ENCODE assay signal across 8 cellular contexts in the genomic region with DNA sequence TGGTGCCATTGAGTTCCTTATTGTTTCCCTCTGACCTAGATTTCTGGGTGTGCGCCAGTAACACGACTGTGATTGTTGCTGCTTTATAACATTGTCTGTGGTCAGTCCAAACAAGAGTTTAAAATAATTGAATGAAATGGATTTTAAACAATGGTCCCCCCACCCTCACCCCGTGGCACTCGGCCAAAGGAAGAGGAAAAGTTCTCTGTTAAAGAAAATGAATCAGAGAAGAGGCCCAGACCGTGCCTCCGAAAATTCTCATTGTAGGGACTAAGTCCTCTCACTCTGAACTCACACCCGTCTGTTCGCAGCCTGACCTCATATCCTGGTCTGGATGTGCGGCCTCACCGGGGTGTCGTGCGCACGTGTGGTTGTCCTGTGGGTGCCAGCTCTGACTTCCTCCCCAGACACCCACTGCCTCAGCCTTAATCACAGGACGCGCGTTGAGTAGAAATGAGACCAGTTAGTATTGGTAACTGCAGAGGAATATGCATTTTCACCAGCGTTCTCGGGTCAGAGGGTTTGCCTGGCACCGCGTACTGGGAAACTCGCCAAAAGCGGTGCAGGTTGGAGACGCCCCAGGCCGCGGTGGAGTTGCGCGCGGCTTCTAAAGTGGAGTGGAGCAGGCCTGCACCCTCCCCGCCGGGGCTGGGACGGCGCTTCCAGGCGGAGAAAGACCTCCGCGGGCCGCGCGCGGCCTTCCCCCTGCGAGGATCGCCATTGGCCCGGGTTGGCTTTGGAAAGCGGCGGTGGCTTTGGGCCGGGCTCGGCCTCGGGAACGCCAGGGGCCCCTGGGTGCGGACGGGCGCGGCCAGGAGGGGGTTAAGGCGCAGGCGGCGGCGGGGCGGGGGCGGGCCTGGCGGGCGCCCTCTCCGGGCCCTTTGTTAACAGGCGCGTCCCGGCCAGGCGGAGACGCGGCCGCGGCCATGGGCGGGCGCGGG. TPM values are rescaled to one million over a fixed set of nuclear protein-coding genes. Genes with fewer than 3 reads are reported as not detected.
DNase-seq lines count a peak whose midpoint lies in the region; ATAC-seq and TF ChIP-seq lines count a peak whose summit lies in the region.

A gene (plus strand): TSS at position 884 of the 941 bp plus-strand sequence. CDS start 193 bp downstream, outside the sequence.

- no peaks in the 10 kb centered on the region; a peak in 2 of 7 replicates for H3K36me3 Mint-ChIP-seq in H9 (ENCODE audit: insufficient read depth in 1 of 3, low read depth in 3 of 3)
- peaks cover 2% of the 10 kb centered on the region for H3K36me3 Mint-ChIP-seq in T-helper 17 cell (ENCODE audit: low read depth)

- H3K9me3 ChIP-seq in H9 (ENCODE audit: control insufficient read depth, low read depth, low read length) (no peaks in the 10 kb centered on the region), T-helper 17 cell (ENCODE audit: control insufficient read depth, low read length, poor library complexity, severe bottlenecking) (no peaks in the 10 kb centered on the region)

- no peaks in the 10 kb centered on the region for H3K79me1 ChIP-seq in H9 (ENCODE audit: insufficient read depth, low read depth, low read length, poor library complexity, severe bottlenecking)

- no peak within 1 kb of the TSS for H2BK5ac ChIP-seq in H9 (ENCODE audit: insufficient read length, low read length)

- H3K4ac ChIP-seq in H9 (ENCODE audit: low read depth, low read length): no peak within 1 kb of the TSS; the same call in 1 of the 2 replicates

- no peak within 1 kb of the TSS for H2BK15ac ChIP-seq in H9 (ENCODE audit: low read depth, low read length)

- H3K9me3 Mint-ChIP-seq in H9: no peaks in the 10 kb centered on the region

- peak within 1 kb of the TSS; percentile 72 for H4K5ac ChIP-seq in H9 (ENCODE audit: insufficient read length, low read depth, low read length)

- peak within 1 kb of the TSS; percentile 72 for H3K9ac ChIP-seq in H9 (ENCODE audit: extremely low read depth, insufficient read length, low read length)

- no peak for TF ChIP-seq CTCF in H9 (conservative IDR thresholded peaks at IDR 0.05)

- H3K79me2 ChIP-seq in H9 (ENCODE audit: insufficient read depth, low read length): peaks cover 20% of the 10 kb centered on the region

- no peak within 1 kb of the TSS for H2BK20ac ChIP-seq in H9 (ENCODE audit: low read depth, low read length, poor library complexity, severe bottlenecking)

- peak within 1 kb of the TSS; percentile 79 for H2AFZ ChIP-seq in H9 (ENCODE audit: low read length)

- no peak within 1 kb of the TSS for H3K23ac ChIP-seq in H9 (ENCODE audit: insufficient read length, low read depth, low read length)

- DNase-seq in G401 (ENCODE audit: low spot score) (peak; percentile 65), H9 (peak; percentile 61), NCI-H1092 (lab: John Stamatoyannopoulos, UW) (peak; percentile 65), T-helper 17 cell (peak; percentile 20 to 24 (median 23)), amygdala (lab: John Stamatoyannopoulos, UW) (peak in 42 of 56 donors; percentile 29 to 86 (median 72)), left ventricle myocardium superior (peak; percentile 87), retina (peak; percentile 91)

- H2AK5ac ChIP-seq in H9 (ENCODE audit: insufficient read length, low read length): no peak within 1 kb of the TSS

- peaks cover 55 to 61% of the 10 kb centered on the region in 2 experiments for H3K4me1 Mint-ChIP-seq in H9
- H3K4me1 Mint-ChIP-seq in T-helper 17 cell: peaks cover 34% of the 10 kb centered on the region

- H3K4me2 ChIP-seq in H9 (ENCODE audit: insufficient read depth, insufficient read length, low read length): peak within 1 kb of the TSS; percentile 90

- H3K56ac ChIP-seq in H9 (ENCODE audit: insufficient read length, low read depth, low read length): peak within 1 kb of the TSS; percentile 40

- in situ Hi-C loops in G401 (cut with HindIII; ENCODE audit: low sequenced_read_pairs): no loop called here

- H3K27me3 ChIP-seq in H9 (ENCODE audit: insufficient read depth, low read length): no peaks in the 10 kb centered on the region

- intact Hi-C loops in left ventricle myocardium superior (cut with micrococcal nuclease): no loop called here

- H2BK120ac ChIP-seq in H9 (ENCODE audit: low read depth, low read length, poor library complexity, severe bottlenecking): no peak within 1 kb of the TSS

- peak within 1 kb of the TSS; percentile 87 for H4K8ac ChIP-seq in H9 (replicated peaks; ENCODE audit: insufficient read length, low read depth, low read length)

- peaks cover 9% of the 10 kb centered on the region for H3K23me2 ChIP-seq in H9 (ENCODE audit: insufficient read length, low read depth, low read length, poor library complexity, severe bottlenecking)

- peak within 1 kb of the TSS; percentile 91 for H3K18ac ChIP-seq in H9 (ENCODE audit: insufficient read length, low read depth, low read length)

- H3K27ac Mint-ChIP-seq in H9 (peak within 1 kb of the TSS; percentile 93 to 97 (median 95)), T-helper 17 cell (peak within 1 kb of the TSS; percentile 91)

- no peak within 1 kb of the TSS for H4K91ac ChIP-seq in H9 (ENCODE audit: insufficient read length, low read depth, low read length)

- H4K20me1 ChIP-seq in H9 (ENCODE audit: control insufficient read depth, insufficient read depth, insufficient read length): no peaks in the 10 kb centered on the region

- peak within 1 kb of the TSS; percentile 98 for H3K14ac ChIP-seq in H9 (ENCODE audit: insufficient read depth, low read length)

- H2BK12ac ChIP-seq in H9 (ENCODE audit: insufficient read length, low read depth, low read length): peak within 1 kb of the TSS; percentile 64

- H3K4me3 Mint-ChIP-seq in H9: peak within 1 kb of the TSS; percentile 91 to 93
- H3K4me3 Mint-ChIP-seq in T-helper 17 cell: peak within 1 kb of the TSS; percentile 96

- H3K4me1 ChIP-seq in H9 (ENCODE audit: insufficient read depth, low read length): peaks cover 4% of the 10 kb centered on the region; the same call in 1 of the 2 replicates

- H3K27me3 Mint-ChIP-seq in H9 (ENCODE audit: low read depth) (no peaks in the 10 kb centered on the region), T-helper 17 cell (no peaks in the 10 kb centered on the region)

- ATAC-seq in T-helper 17 cell (peak; percentile 87), left ventricle myocardium superior (peak; percentile 89), HG03565 (IDR thresholded peaks at IDR 0.05; ENCODE audit: unreplicated experiment) (no peak)

- peak within 1 kb of the TSS; percentile 43 for H3T11ph ChIP-seq in H9 (ENCODE audit: low read length)

- no CpG with 5 or more reads among the region's 72 CpGs for WGBS in H9 (ENCODE audit: extremely low coverage, insufficient read length, low lambda C conversion rate)

- peak within 1 kb of the TSS; percentile 57 for H3K27ac ChIP-seq in H9 (ENCODE audit: insufficient read length, low read depth, low read length)

RNA-seq across cellular contexts. Expression of the gene that starts here (rescaled TPM):
- total RNA-seq in G401 (2014; rRNA removed; shearing (Covaris generic)): 22.3 and 27.1 TPM in 2 replicates
- total RNA-seq in H9 (2021) (79.4 and 83.6 TPM in 2 replicates), T-helper 17 cell (10 to 100 TPM; 34.9 to 35.8 TPM), left ventricle myocardium superior (33.3 TPM)

Comparison
In these comparisons a context has a peak if more than half of its experiments do, and no peak if none do; other contexts are left out.
1. DNase-seq: peak in every context shown above with its lines; median percentile 91 in retina; 87 in left ventricle myocardium superior; 72 in amygdala; 65 in G401; 65 in NCI-H1092; 61 in H9; 23 in T-helper 17 cell.